ENCODE assay signal across 1 cellular context in genomic region chr5:407801-408268, GRCh38.
TF ChIP-seq lines count a peak whose summit lies in the region.

No MANE protein-coding gene starts in this region.

TF ChIP-seq in HCT116, 20 proteins besides CTCF, POLR2A, EP300 and RAD21:
- TF ChIP-seq YY1 (IDR thresholded peaks at IDR 0.05; ENCODE audit: extremely low read depth, insufficient replicate concordance, low read depth, low read length) = no peak
- TF ChIP-seq CEBPB (IDR thresholded peaks at IDR 0.05; ENCODE audit: low read depth) = no peak
- TF ChIP-seq FOSL1 (IDR thresholded peaks at IDR 0.05; ENCODE audit: low read depth) = no peak
- TF ChIP-seq ZFX (IDR thresholded peaks at IDR 0.05) = no peak
- TF ChIP-seq, protein P1, sequence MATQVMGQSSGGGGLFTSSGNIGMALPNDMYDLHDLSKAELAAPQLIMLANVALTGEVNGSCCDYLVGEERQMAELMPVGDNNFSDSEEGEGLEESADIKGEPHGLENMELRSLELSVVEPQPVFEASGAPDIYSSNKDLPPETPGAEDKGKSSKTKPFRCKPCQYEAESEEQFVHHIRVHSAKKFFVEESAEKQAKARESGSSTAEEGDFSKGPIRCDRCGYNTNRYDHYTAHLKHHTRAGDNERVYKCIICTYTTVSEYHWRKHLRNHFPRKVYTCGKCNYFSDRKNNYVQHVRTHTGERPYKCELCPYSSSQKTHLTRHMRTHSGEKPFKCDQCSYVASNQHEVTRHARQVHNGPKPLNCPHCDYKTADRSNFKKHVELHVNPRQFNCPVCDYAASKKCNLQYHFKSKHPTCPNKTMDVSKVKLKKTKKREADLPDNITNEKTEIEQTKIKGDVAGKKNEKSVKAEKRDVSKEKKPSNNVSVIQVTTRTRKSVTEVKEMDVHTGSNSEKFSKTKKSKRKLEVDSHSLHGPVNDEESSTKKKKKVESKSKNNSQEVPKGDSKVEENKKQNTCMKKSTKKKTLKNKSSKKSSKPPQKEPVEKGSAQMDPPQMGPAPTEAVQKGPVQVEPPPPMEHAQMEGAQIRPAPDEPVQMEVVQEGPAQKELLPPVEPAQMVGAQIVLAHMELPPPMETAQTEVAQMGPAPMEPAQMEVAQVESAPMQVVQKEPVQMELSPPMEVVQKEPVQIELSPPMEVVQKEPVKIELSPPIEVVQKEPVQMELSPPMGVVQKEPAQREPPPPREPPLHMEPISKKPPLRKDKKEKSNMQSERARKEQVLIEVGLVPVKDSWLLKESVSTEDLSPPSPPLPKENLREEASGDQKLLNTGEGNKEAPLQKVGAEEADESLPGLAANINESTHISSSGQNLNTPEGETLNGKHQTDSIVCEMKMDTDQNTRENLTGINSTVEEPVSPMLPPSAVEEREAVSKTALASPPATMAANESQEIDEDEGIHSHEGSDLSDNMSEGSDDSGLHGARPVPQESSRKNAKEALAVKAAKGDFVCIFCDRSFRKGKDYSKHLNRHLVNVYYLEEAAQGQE (IDR thresholded peaks at IDR 0.05; ENCODE audit: low read depth) = no peak
- no peak for TF ChIP-seq EGR1 (IDR thresholded peaks at IDR 0.05; ENCODE audit: low read depth)
- TF ChIP-seq ELF1 (IDR thresholded peaks at IDR 0.05; ENCODE audit: borderline replicate concordance, low read depth) = no peak
- TF ChIP-seq ZBTB33 (IDR thresholded peaks at IDR 0.05; ENCODE audit: extremely low read depth, insufficient replicate concordance, low read length) = no peak
- TF ChIP-seq SP1 (IDR thresholded peaks at IDR 0.05; ENCODE audit: low read depth) = no peak
- TF ChIP-seq EZH2phosphoT487 (IDR thresholded peaks at IDR 0.05; ENCODE audit: borderline replicate concordance) = no peak
- no peak for TF ChIP-seq EZH2 (IDR thresholded peaks at IDR 0.05)
- TF ChIP-seq POLR2AphosphoS5 (IDR thresholded peaks at IDR 0.05; ENCODE audit: low read depth, low read length) = no peak
- no peak for TF ChIP-seq ZNF274 (IDR thresholded peaks at IDR 0.05; ENCODE audit: low read depth, low read length)
- TF ChIP-seq SRF (IDR thresholded peaks at IDR 0.05; ENCODE audit: low read depth) = no peak
- TF ChIP-seq JUND (IDR thresholded peaks at IDR 0.05) = no peak
- TF ChIP-seq CBX3 (IDR thresholded peaks at IDR 0.05; ENCODE audit: low read depth) = no peak
- TF ChIP-seq MAX (IDR thresholded peaks at IDR 0.05) = no peak
- no peak for TF ChIP-seq TCF7L2 (IDR thresholded peaks at IDR 0.05; ENCODE audit: borderline replicate concordance, extremely low read depth, insufficient read depth, insufficient read length)
